Comparison of ENCODE assay signal across 19 cellular contexts in the genomic region with DNA sequence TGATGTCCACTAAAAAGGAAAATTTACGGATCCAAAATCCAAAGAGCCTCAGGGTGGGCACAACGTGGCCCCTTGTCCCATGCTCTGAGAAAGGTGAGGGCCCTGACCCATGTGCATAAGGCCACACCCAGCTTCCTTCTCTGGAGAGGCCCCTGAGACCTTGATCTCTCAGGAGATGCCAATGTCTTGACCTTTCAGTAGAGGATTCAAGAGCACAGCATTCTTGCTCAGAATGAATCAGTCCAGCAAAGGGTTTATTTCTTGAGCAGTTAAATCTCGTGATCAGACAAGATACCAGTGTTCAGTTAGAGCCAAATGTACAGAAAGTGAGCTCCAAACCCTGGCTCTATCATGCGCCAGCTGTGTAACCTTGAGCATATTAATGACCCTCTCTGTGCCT.
A peak's percentile ranks its signal among the peaks of the same experiment; 100 is the strongest.
DNase-seq lines count a peak whose midpoint lies in the region; ATAC-seq and TF ChIP-seq lines count a peak whose summit lies in the region.
"Had no signal": no experiment of that assay in that cellular context is flagged by ENCODE, and none has a peak within 500 bp of the region (broad histone marks: within the 10 kb centered on the region; RNA-seq: fewer than 3 reads in every experiment).

No MANE protein-coding gene starts in this region.

- peaks cover 7% of the 10 kb centered on the region for H3K27me3 Mint-ChIP-seq in GM23338 (ENCODE audit: insufficient read depth, low read depth, poor library complexity)
- H3K27me3 Mint-ChIP-seq in stimulated activated naive B cell treated with anti-CD40 and anti-IgM and Interleukin-4, amounts not matched to agents 10 μg/mL and 1 μg/mL and 100 μg/mL, for 72 hours: peaks cover 0 to 3% of the 10 kb centered on the region in 2 donors
- H3K27me3 Mint-ChIP-seq: activated B cell treated with CpG ODN at 0.5 μM for 24 hours had no signal

- no peak overlapping the region for H3K4me3 Mint-ChIP-seq in GM23338
- no peak overlapping the region for H3K4me3 Mint-ChIP-seq in stimulated activated naive B cell treated with anti-CD40 and anti-IgM and Interleukin-4, amounts not matched to agents 10 μg/mL and 1 μg/mL and 100 μg/mL, for 72 hours
- H3K4me3 Mint-ChIP-seq: activated B cell treated with CpG ODN at 0.5 μM for 24 hours; activated T-helper 1 cell treated with anti-CD3 and anti-CD28 coated beads, Interleukin-12 subunit alpha, Interleukin-12 subunit beta, Interleukin-2, Interleukin-4 antibody, amounts not matched to agents 30 ng/mL and 10 ng/mL and 1 ng/mL, durations not matched to agents 14 hours and 24 hours and 36 hours; central memory CD8-positive, alpha-beta T cell; neural progenitor cell had no signal

- no peak overlapping the region for H3K27ac Mint-ChIP-seq in GM23338
- H3K27ac Mint-ChIP-seq in stimulated activated naive B cell treated with anti-CD40 and anti-IgM and Interleukin-4, amounts not matched to agents 10 μg/mL and 1 μg/mL and 100 μg/mL, for 72 hours: no peak overlapping the region
- H3K27ac Mint-ChIP-seq: activated B cell treated with CpG ODN at 0.5 μM for 24 hours; activated T-helper 1 cell treated with anti-CD3 and anti-CD28 coated beads, Interleukin-12 subunit alpha, Interleukin-12 subunit beta, Interleukin-2, Interleukin-4 antibody, amounts not matched to agents 30 ng/mL and 10 ng/mL and 1 ng/mL, durations not matched to agents 14 hours and 24 hours and 36 hours; neural progenitor cell had no signal

- no peaks in the 10 kb centered on the region for H3K9me3 ChIP-seq in stomach smooth muscle (ENCODE audit: control insufficient read depth in 2 of 2, low read length in 2 of 2)
- H3K9me3 ChIP-seq: Caco-2, SJCRH30 had no signal

- DNase-seq in GM23338 (ENCODE audit: low spot score) (no peak), amniotic epithelial cell (ENCODE audit: low read depth) (peak; percentile 79), iris pigment epithelial cell (ENCODE audit: low read depth) (peak; percentile 41), kidney glomerular epithelial cell (lab: John Stamatoyannopoulos, UW) (no peak)
- no peak for DNase-seq in stimulated activated naive B cell treated with anti-CD40 and anti-IgM and Interleukin-4, amounts not matched to agents 10 μg/mL and 1 μg/mL and 100 μg/mL, for 72 hours
- DNase-seq: activated B cell treated with CpG ODN at 0.5 μM for 24 hours; Caco-2; effector memory CD4-positive, alpha-beta T cell; hippocampal formation; NCI-H1436 treated with DMSO at 0.1 percent for 48 hours; NCI-H2171; OCI-M1; SJCRH30; stimulated activated naive CD4-positive, alpha-beta T cell treated with Interleukin-2 at 50 U/mL for 16 hours had no signal

- H3K9me2 ChIP-seq in GM23338 (ENCODE audit: insufficient read depth): peaks cover 3% of the 10 kb centered on the region; the same call in 1 of the 2 replicates

- H3K27ac ChIP-seq in GM23338 (ENCODE audit: low read depth) (peak overlapping the region; percentile 48; the same call in 1 of the 2 replicates), stomach smooth muscle (ENCODE audit: low read length) (peak overlapping the region; percentile 18)
- H3K27ac ChIP-seq: neural progenitor cell, SJCRH30 had no signal

- ATAC-seq in GM23338: no peak
- ATAC-seq in GM18909 (IDR thresholded peaks at IDR 0.05; ENCODE audit: poor library complexity, unreplicated experiment): no peak
- ATAC-seq in stimulated activated naive B cell treated with anti-CD40 and anti-IgM and Interleukin-4, amounts not matched to agents 10 μg/mL and 1 μg/mL and 100 μg/mL, for 72 hours (replicated peaks): no peak

- TF ChIP-seq CTCF in GM23338 (conservative IDR thresholded peaks at IDR 0.05; ENCODE audit: low read depth in 2 of 2): no peak

- 0 out of 2 replicates have a peak, but pooled peaks cover 4% of the 10 kb centered on the region for H3F3A ChIP-seq in GM23338 (replicated peaks; ENCODE audit: low read depth)

- H3K79me2 ChIP-seq in GM23338 (replicated peaks; ENCODE audit: insufficient read depth): no peaks in the 10 kb centered on the region; the same call in 1 of the 2 replicates

- H3K36me3 Mint-ChIP-seq in GM23338 (ENCODE audit: low read depth): no peaks in the 10 kb centered on the region; the same call in 2 of the 3 replicates
- no peaks in the 10 kb centered on the region for H3K36me3 Mint-ChIP-seq in stimulated activated naive B cell treated with anti-CD40 and anti-IgM and Interleukin-4, amounts not matched to agents 10 μg/mL and 1 μg/mL and 100 μg/mL, for 72 hours
- H3K36me3 Mint-ChIP-seq: neural progenitor cell had no signal

- H3K4me3 ChIP-seq in GM23338 (no peak overlapping the region), stomach smooth muscle (ENCODE audit: low read length in 2 of 2) (no peak overlapping the region)
- H3K4me3 ChIP-seq: neural progenitor cell, SJCRH30 had no signal

- no peaks in the 10 kb centered on the region for H3K36me3 ChIP-seq in GM23338 (ENCODE audit: insufficient read depth)
- no peaks in the 10 kb centered on the region for H3K36me3 ChIP-seq in stomach smooth muscle (ENCODE audit: control insufficient read depth in 2 of 2, insufficient read depth in 2 of 2, low read length in 2 of 2)
- H3K36me3 ChIP-seq: neural progenitor cell, SJCRH30 had no signal

- no peak overlapping the region for H3K9ac ChIP-seq in stomach smooth muscle (ENCODE audit: low read length in 2 of 2)
- H3K9ac ChIP-seq: neural progenitor cell had no signal

- H4K20me1 ChIP-seq in GM23338 (replicated peaks; ENCODE audit: insufficient read depth): no peaks in the 10 kb centered on the region

- peaks cover 22% of the 10 kb centered on the region for H3K4me1 ChIP-seq in GM23338 (ENCODE audit: insufficient read depth)
- H3K4me1 ChIP-seq in stomach smooth muscle (ENCODE audit: control insufficient read depth, insufficient read depth, low read length): peaks cover 6% of the 10 kb centered on the region
- H3K4me1 ChIP-seq: neural progenitor cell had no signal

- no peak overlapping the region for H2AFZ ChIP-seq in GM23338
- H2AFZ ChIP-seq: neural progenitor cell had no signal

- no peaks in the 10 kb centered on the region for H3K27me3 ChIP-seq in GM23338 (ENCODE audit: insufficient read depth)
- no peaks in the 10 kb centered on the region for H3K27me3 ChIP-seq in stomach smooth muscle (ENCODE audit: control insufficient read depth in 1 of 2, insufficient read depth in 2 of 2, low read length in 2 of 2)
- H3K27me3 ChIP-seq: neural progenitor cell, SJCRH30 had no signal

- H3K9me3 Mint-ChIP-seq in GM23338: no peaks in the 10 kb centered on the region
- no peaks in the 10 kb centered on the region for H3K9me3 Mint-ChIP-seq in stimulated activated naive B cell treated with anti-CD40 and anti-IgM and Interleukin-4, amounts not matched to agents 10 μg/mL and 1 μg/mL and 100 μg/mL, for 72 hours
- H3K9me3 Mint-ChIP-seq: activated B cell treated with CpG ODN at 0.5 μM for 24 hours; activated T-helper 1 cell treated with anti-CD3 and anti-CD28 coated beads, Interleukin-12 subunit alpha, Interleukin-12 subunit beta, Interleukin-2, Interleukin-4 antibody, amounts not matched to agents 30 ng/mL and 10 ng/mL and 1 ng/mL, durations not matched to agents 14 hours and 24 hours and 36 hours; central memory CD8-positive, alpha-beta T cell; neural progenitor cell had no signal

- peaks cover 12% of the 10 kb centered on the region for H3K4me1 Mint-ChIP-seq in GM23338
- no peaks in the 10 kb centered on the region for H3K4me1 Mint-ChIP-seq in stimulated activated naive B cell treated with anti-CD40 and anti-IgM and Interleukin-4, amounts not matched to agents 10 μg/mL and 1 μg/mL and 100 μg/mL, for 72 hours
- H3K4me1 Mint-ChIP-seq: activated B cell treated with CpG ODN at 0.5 μM for 24 hours; central memory CD8-positive, alpha-beta T cell; neural progenitor cell had no signal

- peak overlapping the region; percentile 59; the same call in 1 of the 2 replicates for H3K4me2 ChIP-seq in GM23338
- H3K4me2 ChIP-seq: neural progenitor cell had no signal

TF ChIP-seq in GM23338, 12 proteins besides CTCF, POLR2A, EP300 and RAD21 (continues in another document):
- no peak for TF ChIP-seq NANOG (IDR thresholded peaks at IDR 0.05; ENCODE audit: borderline replicate concordance)
- no peak for TF ChIP-seq JUNB (IDR thresholded peaks at IDR 0.05; ENCODE audit: unreplicated experiment)

Comparison
In these comparisons a context has a peak if more than half of its experiments do, and no peak if none do; other contexts are left out.
1. DNase-seq: peak in amniotic epithelial cell (single experiment) and iris pigment epithelial cell (single experiment); none in GM23338 (single experiment), kidney glomerular epithelial cell (single experiment) and stimulated activated naive B cell treated with anti-CD40 and anti-IgM and Interleukin-4, amounts not matched to agents 10 μg/mL and 1 μg/mL and 100 μg/mL, for 72 hours (single experiment).